Comparison of ENCODE assay signal across 8 cellular contexts in the genomic region with DNA sequence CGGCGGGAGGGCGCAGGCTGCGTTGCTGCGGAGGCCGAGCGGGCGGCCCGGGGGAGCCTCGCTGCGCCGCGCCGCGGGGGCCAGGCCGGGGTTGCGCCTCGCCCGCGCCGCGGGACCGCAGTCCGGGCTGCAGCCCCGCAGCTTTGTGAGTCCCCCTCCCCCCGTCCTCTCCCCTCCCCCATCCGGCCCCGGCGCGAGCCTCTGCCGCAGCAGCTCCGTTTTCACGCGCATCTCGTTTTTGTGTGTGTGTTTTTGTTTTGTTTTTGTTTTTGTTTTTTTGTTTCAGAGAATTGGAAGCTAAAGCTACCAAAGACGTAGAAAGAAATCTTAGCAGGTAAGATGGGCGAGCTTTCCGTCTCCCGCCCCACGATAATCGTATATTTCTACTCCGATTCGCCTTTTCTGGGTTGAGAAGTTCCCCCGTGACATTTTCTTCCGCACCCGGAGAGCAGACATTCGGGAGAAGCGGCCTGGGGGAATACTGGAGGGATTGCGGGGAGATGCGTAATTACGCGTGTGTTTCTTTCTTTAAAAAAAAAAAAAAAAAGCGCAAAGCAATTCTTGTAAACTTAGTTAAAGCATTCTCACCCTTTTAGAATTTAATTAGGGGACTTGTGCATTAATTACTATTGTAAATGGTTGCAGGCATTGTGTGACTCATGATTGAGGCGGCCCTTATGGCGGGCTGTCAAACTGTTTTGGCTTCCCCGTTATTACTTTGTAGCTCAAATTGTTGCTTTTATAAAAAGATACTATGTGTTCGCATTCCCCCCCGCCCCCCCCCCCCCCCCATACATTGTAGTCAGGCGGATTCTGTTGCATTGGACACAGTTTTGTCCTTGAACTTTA. TPM values are rescaled to one million over a fixed set of nuclear protein-coding genes. Genes with fewer than 3 reads are reported as not detected.
DNase-seq lines count a peak whose midpoint lies in the region; ATAC-seq, FAIRE-seq and TF ChIP-seq lines count a peak whose summit lies in the region.

No MANE protein-coding gene starts in this region.

- ATAC-seq in GM18519 (IDR thresholded peaks at IDR 0.05; ENCODE audit: low FRiP score, unreplicated experiment): peak; percentile 16
- ATAC-seq in activated T-cell treated with anti-CD3 and anti-CD28 coated beads, Interleukin-2, amount 50 U/mL, for 72 hours (replicated peaks in 1 of 2): no peak

- peak overlapping the region; percentile 100 for H3K27ac Mint-ChIP-seq in activated T-cell treated with anti-CD3 and anti-CD28 coated beads, Interleukin-2, amount 50 U/mL, for 72 hours

- H3K4me3 Mint-ChIP-seq in activated T-cell treated with anti-CD3 and anti-CD28 coated beads, Interleukin-2, amount 50 U/mL, for 72 hours: peak overlapping the region; percentile 98 to 99

- no peaks in the 10 kb centered on the region for H3K9me3 Mint-ChIP-seq in activated T-cell treated with anti-CD3 and anti-CD28 coated beads, Interleukin-2, amount 50 U/mL, for 72 hours

- no peaks in the 10 kb centered on the region for H3K27me3 Mint-ChIP-seq in activated T-cell treated with anti-CD3 and anti-CD28 coated beads, Interleukin-2, amount 50 U/mL, for 72 hours (ENCODE audit: low read depth)

- H3K79me2 ChIP-seq in ACC112 (ENCODE audit: control insufficient read depth, insufficient read depth, low read length, unreplicated experiment): peaks cover 59% of the 10 kb centered on the region

- H3K9me3 ChIP-seq in MG63 (no peaks in the 10 kb centered on the region), neuron (ENCODE audit: low read length) (no peaks in the 10 kb centered on the region)

- peaks cover 25% of the 10 kb centered on the region for H3K36me3 ChIP-seq in ACC112 (ENCODE audit: insufficient read depth, low read length)
- peaks cover 45% of the 10 kb centered on the region for H3K36me3 ChIP-seq in MG63
- peaks cover 27% of the 10 kb centered on the region for H3K36me3 ChIP-seq in neuron (ENCODE audit: insufficient read depth, low read length)

- peaks cover 47% of the 10 kb centered on the region for H3K4me1 ChIP-seq in ACC112 (ENCODE audit: control insufficient read depth, insufficient read depth, low read length, unreplicated experiment)
- peaks cover 22% of the 10 kb centered on the region for H3K4me1 ChIP-seq in neuron (ENCODE audit: insufficient read depth, low read length)

- peak overlapping the region; percentile 73 for H3K27ac ChIP-seq in ACC112 (ENCODE audit: low read depth, low read length)

- DNase-seq in MG63: peak; percentile 50
- DNase-seq in activated T-cell treated with anti-CD3 and anti-CD28 coated beads, Interleukin-2, amount 50 U/mL, for 72 hours: peak; percentile 18 to 24
- peak; percentile 32 for DNase-seq in fibroblast of mammary gland (ENCODE audit: low read depth)
- no peak for DNase-seq in LoVo (ENCODE audit: low spot score)
- DNase-seq in HTR-8/SVneo (ENCODE audit: insufficient read length, low spot score): no peak

- TF ChIP-seq CTCF in fibroblast of mammary gland (conservative IDR thresholded peaks at IDR 0.05; ENCODE audit: control insufficient read depth, insufficient read depth, low read depth, low read length): no peak

- H3K4me3 ChIP-seq in ACC112 (ENCODE audit: low read depth, low read length): peak overlapping the region; percentile 98
- peak overlapping the region; percentile 88 for H3K4me3 ChIP-seq in MG63
- H3K4me3 ChIP-seq in fibroblast of mammary gland (ENCODE audit: control insufficient read depth, low read depth, low read length): peak overlapping the region; percentile 96
- H3K4me3 ChIP-seq in neuron (ENCODE audit: low read length): peak overlapping the region; percentile 99

- H3K4me1 Mint-ChIP-seq in activated T-cell treated with anti-CD3 and anti-CD28 coated beads, Interleukin-2, amount 50 U/mL, for 72 hours (ENCODE audit: low read depth): peaks cover 52% of the 10 kb centered on the region

- no peaks in the 10 kb centered on the region for H3K27me3 ChIP-seq in ACC112 (ENCODE audit: insufficient read depth, low read length)
- H3K27me3 ChIP-seq in MG63: no peaks in the 10 kb centered on the region
- H3K27me3 ChIP-seq in neuron (ENCODE audit: insufficient read depth, low read length): no peaks in the 10 kb centered on the region

- FAIRE-seq in HTR-8/SVneo (lab: Jason Lieb, UNC): no peak

- H2AFZ ChIP-seq in ACC112 (ENCODE audit: low read length, unreplicated experiment) (peak overlapping the region; percentile 93), neuron (ENCODE audit: low read depth, low read length) (peak overlapping the region; percentile 90)

- peaks cover 12 to 24% of the 10 kb centered on the region in 2 donors for H3K36me3 Mint-ChIP-seq in activated T-cell treated with anti-CD3 and anti-CD28 coated beads, Interleukin-2, amount 50 U/mL, for 72 hours (ENCODE audit: insufficient read depth in 2 of 2)

RNA-seq across cellular contexts. Expression of gene TNRC6A, which starts 0.7 kb away (rescaled TPM):
- 9.2 and 12.7 TPM in 2 replicates for total RNA-seq in MG63 (2014; rRNA removed; shearing (Covaris generic); ENCODE audit: low replicate concordance)
- 10 to 100 TPM; 37.4 to 39.7 TPM for total RNA-seq in activated T-cell treated with anti-CD3 and anti-CD28 coated beads, Interleukin-2, amount 50 U/mL, for 72 hours

Comparison
In these comparisons a context has a peak if more than half of its experiments do, and no peak if none do; other contexts are left out.
1. DNase-seq: peak in MG63 (single experiment), activated T-cell treated with anti-CD3 and anti-CD28 coated beads, Interleukin-2, amount 50 U/mL, for 72 hours (2 of 2) and fibroblast of mammary gland (single experiment); none in LoVo (single experiment) and HTR-8/SVneo (single experiment).
2. Peak in every context shown above with its lines, with median percentiles within 50 percentile points of each other: H3K4me3 ChIP-seq.